In genomic region chr16:48632137-48632774, GRCh38 we compare ENCODE assay signal across 1 cellular context.
A peak's percentile ranks its signal among the peaks of the same experiment; 100 is the strongest.
TF ChIP-seq lines count a peak whose summit lies in the region.

No MANE protein-coding gene starts in this region.

TF ChIP-seq in HepG2, 621 proteins besides CTCF, POLR2A, EP300 and RAD21 (continued from another document and continues in another):
- TF ChIP-seq ZNF646 (CRISPR knock-in tag; IDR thresholded peaks at IDR 0.05) (no peak), CC2D1A (CRISPR knock-in tag; IDR thresholded peaks at IDR 0.05) (no peak), ARNT2 (CRISPR knock-in tag; IDR thresholded peaks at IDR 0.05; ENCODE audit: low read depth) (no peak), SMYD3 (CRISPR knock-in tag; IDR thresholded peaks at IDR 0.05) (no peak), ZNF75D (CRISPR knock-in tag; IDR thresholded peaks at IDR 0.05; ENCODE audit: borderline replicate concordance) (no peak), CENPBD1 (CRISPR knock-in tag; IDR thresholded peaks at IDR 0.05; ENCODE audit: borderline replicate concordance, low read depth) (no peak), ZSCAN22 (CRISPR knock-in tag; IDR thresholded peaks at IDR 0.05) (no peak), ZBTB10 (CRISPR knock-in tag; IDR thresholded peaks at IDR 0.05; ENCODE audit: borderline replicate concordance) (no peak), MXD1 (CRISPR knock-in tag; IDR thresholded peaks at IDR 0.05) (no peak), MIER3 (CRISPR knock-in tag; IDR thresholded peaks at IDR 0.05; ENCODE audit: borderline replicate concordance) (no peak), ZNF563 (CRISPR knock-in tag; IDR thresholded peaks at IDR 0.05) (0 out of 2 replicates have a peak, but pooled peaks have one; percentile 28), ZHX1 (CRISPR knock-in tag; IDR thresholded peaks at IDR 0.05; ENCODE audit: low read depth) (no peak), ZNF788 (CRISPR knock-in tag; IDR thresholded peaks at IDR 0.05; ENCODE audit: borderline replicate concordance) (no peak), GMEB2 (CRISPR knock-in tag; IDR thresholded peaks at IDR 0.05; ENCODE audit: low read depth) (no peak), LRRFIP1 (CRISPR knock-in tag; conservative IDR thresholded peaks at IDR 0.05) (no peak), ATRX (CRISPR knock-in tag; IDR thresholded peaks at IDR 0.05; ENCODE audit: borderline replicate concordance) (no peak), ZMYM2 (CRISPR knock-in tag; IDR thresholded peaks at IDR 0.05) (no peak), FOXP4 (CRISPR knock-in tag; IDR thresholded peaks at IDR 0.05) (peak; percentile 38; the same call in 1 of the 2 replicates), NFKBIZ (CRISPR knock-in tag; IDR thresholded peaks at IDR 0.05) (no peak), CREM (IDR thresholded peaks at IDR 0.05) (no peak), CREM (CRISPR knock-in tag; IDR thresholded peaks at IDR 0.05) (no peak), MYC (CRISPR knock-in tag; IDR thresholded peaks at IDR 0.05; ENCODE audit: borderline replicate concordance) (peak; percentile 77), PLSCR1 (CRISPR knock-in tag; IDR thresholded peaks at IDR 0.05; ENCODE audit: borderline replicate concordance) (no peak), ZNF616 (CRISPR knock-in tag; IDR thresholded peaks at IDR 0.05; ENCODE audit: low read depth) (no peak), ARID5B (CRISPR knock-in tag; IDR thresholded peaks at IDR 0.05) (peak; percentile 45; the same call in 1 of the 2 replicates), ZNF441 (CRISPR knock-in tag; IDR thresholded peaks at IDR 0.05; ENCODE audit: borderline replicate concordance) (no peak), RELA (CRISPR knock-in tag; IDR thresholded peaks at IDR 0.05) (no peak), TMF1 (CRISPR knock-in tag; IDR thresholded peaks at IDR 0.05; ENCODE audit: low read depth) (no peak), ZKSCAN8 (CRISPR knock-in tag; IDR thresholded peaks at IDR 0.05; ENCODE audit: borderline replicate concordance) (no peak)
